ENCODE assay signal across 1 cellular context in genomic region chr3:67000006-67000405, GRCh38.
TF ChIP-seq lines count a peak whose summit lies in the region.

No MANE protein-coding gene starts in this region.

TF ChIP-seq in K562, 482 proteins besides CTCF, POLR2A, EP300 and RAD21 (continued from another document and continues in another):
- no peak for TF ChIP-seq ZNF592 (IDR thresholded peaks at IDR 0.05)
- 0 out of 2 replicates have a peak, but pooled peaks have one; percentile 9 for TF ChIP-seq SPI1 (IDR thresholded peaks at IDR 0.05; ENCODE audit: borderline replicate concordance, low read depth, low read length)
- TF ChIP-seq BDP1 (IDR thresholded peaks at IDR 0.05; ENCODE audit: insufficient read depth, insufficient read length): no peak
- TF ChIP-seq SIX5 (IDR thresholded peaks at IDR 0.05; ENCODE audit: borderline replicate concordance in 1 of 2, insufficient read depth in 1 of 2, low read depth in 1 of 2, low read length in 2 of 2): no peak
- TF ChIP-seq ZC3H11A (IDR thresholded peaks at IDR 0.05; ENCODE audit: low read depth, low read length): no peak
- no peak for TF ChIP-seq ZEB2 (IDR thresholded peaks at IDR 0.05)
- no peak for TF ChIP-seq FOXP4 (CRISPR knock-in tag; IDR thresholded peaks at IDR 0.05; ENCODE audit: borderline replicate concordance)
- TF ChIP-seq TAF15 (IDR thresholded peaks at IDR 0.05; ENCODE audit: low read depth, low read length): no peak
- TF ChIP-seq DPF2 (IDR thresholded peaks at IDR 0.05): no peak
- TF ChIP-seq IRF9 (tag; IDR thresholded peaks at IDR 0.05): no peak
- no peak for TF ChIP-seq ZNF699 (CRISPR knock-in tag; IDR thresholded peaks at IDR 0.05; ENCODE audit: insufficient replicate concordance)
- no peak for TF ChIP-seq HNRNPH1 (optimal IDR thresholded peaks at IDR 0.05; ENCODE audit: low read depth, low read length)
- no peak for TF ChIP-seq CBFA2T3 (IDR thresholded peaks at IDR 0.05)
- TF ChIP-seq ZNF140 (CRISPR knock-in tag; IDR thresholded peaks at IDR 0.05): no peak
- no peak for TF ChIP-seq GABPB1 (CRISPR knock-in tag; IDR thresholded peaks at IDR 0.05)
- no peak for TF ChIP-seq ZNF143 (CRISPR knock-in tag; IDR thresholded peaks at IDR 0.05)
- no peak for TF ChIP-seq ESRRB (CRISPR knock-in tag; IDR thresholded peaks at IDR 0.05; ENCODE audit: borderline replicate concordance)
- no peak for TF ChIP-seq ARID3A (IDR thresholded peaks at IDR 0.05; ENCODE audit: borderline replicate concordance, low read depth, low read length)
- TF ChIP-seq CHD1 (IDR thresholded peaks at IDR 0.05; ENCODE audit: low read length): no peak
- TF ChIP-seq CSDE1 (IDR thresholded peaks at IDR 0.05): no peak
- TF ChIP-seq BCLAF1 (IDR thresholded peaks at IDR 0.05; ENCODE audit: borderline replicate concordance in 1 of 2, control insufficient read depth in 1 of 2, low read depth in 2 of 2, low read length in 1 of 2): no peak
- no peak for TF ChIP-seq ZNF133 (CRISPR knock-in tag; IDR thresholded peaks at IDR 0.05)
- no peak for TF ChIP-seq ZNF707 (CRISPR knock-in tag; conservative IDR thresholded peaks at IDR 0.05)
- TF ChIP-seq SNIP1 (IDR thresholded peaks at IDR 0.05; ENCODE audit: low read depth): no peak
- no peak for TF ChIP-seq ZNF224 (CRISPR knock-in tag; IDR thresholded peaks at IDR 0.05)
- TF ChIP-seq AFF4 (CRISPR knock-in tag; IDR thresholded peaks at IDR 0.05): no peak
- TF ChIP-seq FOXO4 (CRISPR knock-in tag; IDR thresholded peaks at IDR 0.05): no peak
- TF ChIP-seq HNRNPK (IDR thresholded peaks at IDR 0.05; ENCODE audit: low read depth, low read length, poor library complexity, severe bottlenecking): no peak
- TF ChIP-seq ZNF384 (IDR thresholded peaks at IDR 0.05; ENCODE audit: low read depth, low read length): peak; percentile 36; the same call in 1 of the 2 replicates
- no peak for TF ChIP-seq ATF6 (CRISPR knock-in tag; IDR thresholded peaks at IDR 0.05)
- peak; percentile 70; the same call in 1 of the 2 replicates for TF ChIP-seq SMAD4 (CRISPR knock-in tag; conservative IDR thresholded peaks at IDR 0.05)
- TF ChIP-seq RHOXF2B (CRISPR knock-in tag; conservative IDR thresholded peaks at IDR 0.05): no peak
- no peak for TF ChIP-seq CEBPG (CRISPR knock-in tag; IDR thresholded peaks at IDR 0.05)
- no peak for TF ChIP-seq CEBPG (tag; conservative IDR thresholded peaks at IDR 0.05 in 1 of 2, IDR thresholded peaks at IDR 0.05 in 1 of 2)
- TF ChIP-seq RFX5 (IDR thresholded peaks at IDR 0.05; ENCODE audit: low read depth, low read length): no peak
- no peak for TF ChIP-seq SMAD2 (IDR thresholded peaks at IDR 0.05; ENCODE audit: low read depth, low read length)
- TF ChIP-seq ZNF354B (CRISPR knock-in tag; IDR thresholded peaks at IDR 0.05): no peak
- no peak for TF ChIP-seq CBX8 (IDR thresholded peaks at IDR 0.05; ENCODE audit: borderline replicate concordance, extremely low read depth, low read depth, low read length, poor library complexity, severe bottlenecking)
- no peak for TF ChIP-seq NKRF (IDR thresholded peaks at IDR 0.05; ENCODE audit: borderline replicate concordance)
- peak; percentile 86 for TF ChIP-seq MEIS2 (IDR thresholded peaks at IDR 0.05; ENCODE audit: partially characterized antibody)
